ENCODE assay signal across 10 cellular contexts in the genomic region with DNA sequence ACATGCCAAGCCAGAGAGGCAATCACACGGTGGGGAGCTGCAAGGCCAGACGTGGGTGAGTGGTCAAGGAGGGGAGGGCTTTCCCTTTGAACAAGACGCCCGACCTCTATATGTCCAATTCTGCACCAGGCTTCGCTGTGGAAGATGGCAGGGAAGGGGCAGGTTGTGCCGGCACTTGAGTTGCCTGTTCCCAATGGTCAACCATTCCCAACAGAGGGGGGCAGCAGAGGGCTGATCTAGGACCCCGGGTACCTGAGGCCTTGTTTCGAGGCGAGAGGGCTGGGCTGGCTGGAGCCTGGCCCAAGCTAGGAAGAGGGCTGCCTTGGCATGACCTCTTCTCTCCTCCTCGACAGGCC.
A peak's percentile ranks its signal among the peaks of the same experiment; 100 is the strongest.
DNase-seq lines count a peak whose midpoint lies in the region; ATAC-seq, FAIRE-seq and TF ChIP-seq lines count a peak whose summit lies in the region.
"Had no signal": no experiment of that assay in that cellular context is flagged by ENCODE, and none has a peak within 500 bp of the region (broad histone marks: within the 10 kb centered on the region; RNA-seq: fewer than 3 reads in every experiment).

No MANE protein-coding gene starts in this region.

- 6% methylated on average over 10 of the region's 10 CpGs for WGBS in K562 (ENCODE audit: insufficient coverage, low coverage, missing lambda C conversion rate)

- H3K79me2 ChIP-seq in OCI-LY1 (ENCODE audit: insufficient read depth, low read length) = no peaks in the 10 kb centered on the region
- no peaks in the 10 kb centered on the region for H3K79me2 ChIP-seq in K562 (ENCODE audit: control insufficient read depth, insufficient read depth, low read length)

- H3F3A ChIP-seq in OCI-LY1 (ENCODE audit: insufficient read depth, low read length) = no peaks in the 10 kb centered on the region

- in situ Hi-C loops in K562 (cut with MboI) = loop anchor here (5.0 kb wide), 1 partner anchor 43 kb away; no protein-coding TSS in a partner anchor

- ATAC-seq in K562 (peak; percentile 92), left colon (peak; percentile 42), upper lobe of right lung (peak; percentile 45), GM18511 (IDR thresholded peaks at IDR 0.05; ENCODE audit: unreplicated experiment) (no peak), HG02623 (IDR thresholded peaks at IDR 0.05; ENCODE audit: unreplicated experiment) (no peak)
- ATAC-seq: naive thymus-derived CD4-positive, alpha-beta T cell had no signal

- H3K27ac ChIP-seq in OCI-LY1 (ENCODE audit: low read depth, low read length, poor library complexity, severe bottlenecking) = no peak overlapping the region
- H3K27ac ChIP-seq in K562 (ENCODE audit: extremely low read depth, low read depth, low read length) = no peak overlapping the region
- H3K27ac ChIP-seq in upper lobe of right lung = no peak overlapping the region
- H3K27ac ChIP-seq: BLaER1 had no signal

- H3K9me3 ChIP-seq in OCI-LY1 (ENCODE audit: low read length) = no peaks in the 10 kb centered on the region
- H3K9me3 ChIP-seq in K562 (replicated peaks; ENCODE audit: control insufficient read depth, insufficient read depth, low read depth, low read length) = no peaks in the 10 kb centered on the region
- no peaks in the 10 kb centered on the region for H3K9me3 ChIP-seq in upper lobe of right lung
- H3K9me3 ChIP-seq: BLaER1 had no signal

- H3K4me2 ChIP-seq in OCI-LY1 (ENCODE audit: low read length) = no peak overlapping the region
- peak overlapping the region; percentile 60 for H3K4me2 ChIP-seq in K562 (ENCODE audit: insufficient read depth, low read length)
- H3K4me2 ChIP-seq: BLaER1 had no signal

- POLR2A ChIA-PET in K562 (lab: Yijun Ruan, JAX) = interaction anchor here (0.6 to 2.7 kb wide), 10 partner anchors 16 to 493 kb away, joined by 3 to 17 read pairs (median 4); no protein-coding TSS in a partner anchor

- H3K4me1 ChIP-seq in OCI-LY1 (ENCODE audit: insufficient read depth, low read length, severe bottlenecking) (no peaks in the 10 kb centered on the region), K562 (replicated peaks in 1 of 2; ENCODE audit: control insufficient read depth in 2 of 2, insufficient read depth in 2 of 2, low read length in 2 of 2) (peaks cover 21 to 26% of the 10 kb centered on the region in 2 experiments), upper lobe of right lung (no peaks in the 10 kb centered on the region)

- no TSS peak for BruUV-seq in K562 (replicated peaks; lab: Mats Ljungman, UMichigan)

- peak; percentile 87 to 96 for TF ChIP-seq RAD21 in K562 (CRISPR knock-in tag; conservative IDR thresholded peaks at IDR 0.05 in 1 of 2, IDR thresholded peaks at IDR 0.05 in 1 of 2)

- H3K9me1 ChIP-seq in K562 (ENCODE audit: control insufficient read depth, insufficient read depth, low read length) = peaks cover 5% of the 10 kb centered on the region

- H3K4me3 ChIP-seq in OCI-LY1 (ENCODE audit: low read depth, low read length, poor library complexity, severe bottlenecking) = no peak overlapping the region
- no peak overlapping the region for H3K4me3 ChIP-seq in K562
- H3K4me3 ChIP-seq in upper lobe of right lung = no peak overlapping the region
- H3K4me3 ChIP-seq: BLaER1 had no signal

- H4K20me1 ChIP-seq in OCI-LY1 (ENCODE audit: insufficient read depth, low read length) (no peaks in the 10 kb centered on the region), K562 (replicated peaks; ENCODE audit: control insufficient read depth, insufficient read depth, low read length) (peaks cover 3% of the 10 kb centered on the region; the same call in 1 of the 2 replicates)
- H4K20me1 ChIP-seq: BLaER1 had no signal

- no peak for TF ChIP-seq EP300 in K562 (IDR thresholded peaks at IDR 0.05; ENCODE audit: low read length)

- intact Hi-C loops in K562 (cut with micrococcal nuclease) (loop anchor here (1.0 kb wide), 1 partner anchor 44 kb away; no protein-coding TSS in a partner anchor), left colon (cut with DNase I, micrococcal nuclease) (loop anchor here in 1 of 2 donors (2.0 kb wide), 1 partner anchor 43 kb away; no protein-coding TSS in a partner anchor), upper lobe of right lung (cut with DNase I) (no loop called here)

- no peak for TF ChIP-seq POLR2A in K562 (conservative IDR thresholded peaks at IDR 0.05)

- H3K9ac ChIP-seq in OCI-LY1 (ENCODE audit: low read length) = no peak overlapping the region
- H3K9ac ChIP-seq in K562 (ENCODE audit: insufficient read depth in 1 of 2, low read depth in 2 of 2, low read length in 2 of 2) = peak overlapping the region in 1 of 2 experiments; percentile 79; a peak in 2 of 4 replicates
- H3K9ac ChIP-seq: BLaER1 had no signal

- no peaks in the 10 kb centered on the region for H3K36me3 ChIP-seq in OCI-LY1 (ENCODE audit: insufficient read depth, low read length)
- H3K36me3 ChIP-seq in K562 (ENCODE audit: control insufficient read depth, insufficient read depth, low read length) = no peaks in the 10 kb centered on the region
- no peaks in the 10 kb centered on the region for H3K36me3 ChIP-seq in upper lobe of right lung
- H3K36me3 ChIP-seq: BLaER1 had no signal

- TF ChIP-seq CTCF in OCI-LY1 (IDR thresholded peaks at IDR 0.05; ENCODE audit: low read length) = peak; percentile 44
- TF ChIP-seq CTCF in K562 (IDR thresholded peaks at IDR 0.05 in 2 of 3, conservative IDR thresholded peaks at IDR 0.05 in 1 of 3; ENCODE audit: insufficient read depth in 2 of 3, low read depth in 1 of 3, low read length in 3 of 3) = peak; percentile 89 to 90 (median 90)
- TF ChIP-seq CTCF in upper lobe of right lung (IDR thresholded peaks at IDR 0.05) = peak; percentile 39

- CTCF ChIA-PET in K562 (lab: Yijun Ruan, JAX; ENCODE audit: low intra/inter-chr PET ratio) = interaction anchor here (0.8 to 3.2 kb wide), 3 partner anchors 38 to 52 kb away, joined by 3 to 62 read pairs (median 5); no protein-coding TSS in a partner anchor

- DNase-seq in DMS53 (lab: John Stamatoyannopoulos, UW) (peak; percentile 57), DMS53 treated with DMSO at 0.1 percent for 48 hours (lab: John Stamatoyannopoulos, UW; ENCODE audit: unreplicated experiment) (no peak), K562 (ENCODE audit: extremely low read depth in 1 of 4, low spot score in 3 of 4) (peak; percentile 80 to 87 (median 84)), left colon (peak; percentile 36 to 58), upper lobe of right lung (no peak)

- no peak overlapping the region for H2AFZ ChIP-seq in OCI-LY1 (ENCODE audit: low read length)
- H2AFZ ChIP-seq in K562 (ENCODE audit: low read depth, low read length) = peak overlapping the region; percentile 11

- no peaks in the 10 kb centered on the region for H3K9me2 ChIP-seq in OCI-LY1 (ENCODE audit: low read depth, low read length)

- H3K27me3 ChIP-seq in OCI-LY1 (ENCODE audit: insufficient read depth, low read length) (no peaks in the 10 kb centered on the region; the same call in 1 of the 2 replicates), K562 (ENCODE audit: control insufficient read depth in 2 of 2, insufficient read depth in 2 of 2, low read length in 2 of 2) (peaks cover 0 to 5% of the 10 kb centered on the region in 2 experiments; a peak in 3 of 5 replicates), upper lobe of right lung (no peaks in the 10 kb centered on the region)
- H3K27me3 ChIP-seq: BLaER1 had no signal

- peak; percentile 76 for FAIRE-seq in K562 (lab: Jason Lieb, UNC)

TF ChIP-seq in K562, 482 proteins besides CTCF, POLR2A, EP300 and RAD21 (continues in another document):
- TF ChIP-seq RCOR1 (IDR thresholded peaks at IDR 0.05; ENCODE audit: borderline replicate concordance in 1 of 2, low read depth in 2 of 2, low read length in 2 of 2) = 0 out of 4 replicates have a peak, but pooled peaks of 1 of the 2 experiments have one; percentile 16
- TF ChIP-seq STAT5A (IDR thresholded peaks at IDR 0.05; ENCODE audit: borderline replicate concordance, low read length) = no peak
- peak; percentile 65; the same call in 1 of the 2 replicates for TF ChIP-seq STAG1 (CRISPR knock-in tag; IDR thresholded peaks at IDR 0.05; ENCODE audit: borderline replicate concordance)
- TF ChIP-seq SMC3 (conservative IDR thresholded peaks at IDR 0.05; ENCODE audit: insufficient read depth, low read depth, low read length) = peak; percentile 90
- TF ChIP-seq, protein P1, sequence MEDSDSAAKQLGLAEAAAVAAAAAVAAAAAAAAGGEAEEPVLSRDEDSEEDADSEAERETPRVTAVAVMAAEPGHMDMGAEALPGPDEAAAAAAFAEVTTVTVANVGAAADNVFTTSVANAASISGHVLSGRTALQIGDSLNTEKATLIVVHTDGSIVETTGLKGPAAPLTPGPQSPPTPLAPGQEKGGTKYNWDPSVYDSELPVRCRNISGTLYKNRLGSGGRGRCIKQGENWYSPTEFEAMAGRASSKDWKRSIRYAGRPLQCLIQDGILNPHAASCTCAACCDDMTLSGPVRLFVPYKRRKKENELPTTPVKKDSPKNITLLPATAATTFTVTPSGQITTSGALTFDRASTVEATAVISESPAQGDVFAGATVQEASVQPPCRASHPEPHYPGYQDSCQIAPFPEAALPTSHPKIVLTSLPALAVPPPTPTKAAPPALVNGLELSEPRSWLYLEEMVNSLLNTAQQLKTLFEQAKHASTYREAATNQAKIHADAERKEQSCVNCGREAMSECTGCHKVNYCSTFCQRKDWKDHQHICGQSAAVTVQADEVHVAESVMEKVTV (CRISPR knock-in tag; IDR thresholded peaks at IDR 0.05) = peak; percentile 58
- TF ChIP-seq, protein P2, sequence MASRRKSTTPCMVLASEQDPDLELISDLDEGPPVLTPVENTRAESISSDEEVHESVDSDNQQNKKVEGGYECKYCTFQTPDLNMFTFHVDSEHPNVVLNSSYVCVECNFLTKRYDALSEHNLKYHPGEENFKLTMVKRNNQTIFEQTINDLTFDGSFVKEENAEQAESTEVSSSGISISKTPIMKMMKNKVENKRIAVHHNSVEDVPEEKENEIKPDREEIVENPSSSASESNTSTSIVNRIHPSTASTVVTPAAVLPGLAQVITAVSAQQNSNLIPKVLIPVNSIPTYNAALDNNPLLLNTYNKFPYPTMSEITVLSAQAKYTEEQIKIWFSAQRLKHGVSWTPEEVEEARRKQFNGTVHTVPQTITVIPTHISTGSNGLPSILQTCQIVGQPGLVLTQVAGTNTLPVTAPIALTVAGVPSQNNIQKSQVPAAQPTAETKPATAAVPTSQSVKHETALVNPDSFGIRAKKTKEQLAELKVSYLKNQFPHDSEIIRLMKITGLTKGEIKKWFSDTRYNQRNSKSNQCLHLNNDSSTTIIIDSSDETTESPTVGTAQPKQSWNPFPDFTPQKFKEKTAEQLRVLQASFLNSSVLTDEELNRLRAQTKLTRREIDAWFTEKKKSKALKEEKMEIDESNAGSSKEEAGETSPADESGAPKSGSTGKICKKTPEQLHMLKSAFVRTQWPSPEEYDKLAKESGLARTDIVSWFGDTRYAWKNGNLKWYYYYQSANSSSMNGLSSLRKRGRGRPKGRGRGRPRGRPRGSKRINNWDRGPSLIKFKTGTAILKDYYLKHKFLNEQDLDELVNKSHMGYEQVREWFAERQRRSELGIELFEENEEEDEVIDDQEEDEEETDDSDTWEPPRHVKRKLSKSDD (conservative IDR thresholded peaks at IDR 0.05; ENCODE audit: low read length) = 0 out of 2 replicates have a peak, but pooled peaks have one; percentile 41
- TF ChIP-seq U2AF1 (optimal IDR thresholded peaks at IDR 0.05; ENCODE audit: low read depth, low read length) = no peak
- TF ChIP-seq ZKSCAN1 (IDR thresholded peaks at IDR 0.05; ENCODE audit: low read depth, low read length) = 0 out of 2 replicates have a peak, but pooled peaks have one; percentile 28

Comparison
In these comparisons a context has a peak if more than half of its experiments do, and no peak if none do; other contexts are left out.
1. DNase-seq: peak in DMS53 (single experiment), K562 (4 of 4) and left colon (2 of 2); none in DMS53 treated with DMSO at 0.1 percent for 48 hours (single experiment) and upper lobe of right lung (single experiment).
2. CTCF ChIP-seq: peak in every context shown above with its lines; median percentile 90 in K562; 44 in OCI-LY1; 39 in upper lobe of right lung.
3. ATAC-seq: peak in K562 (single experiment), left colon (single experiment) and upper lobe of right lung (single experiment); none in GM18511 (single experiment) and HG02623 (single experiment).